14 cellular contexts compared by ENCODE assay signal in the genomic region with DNA sequence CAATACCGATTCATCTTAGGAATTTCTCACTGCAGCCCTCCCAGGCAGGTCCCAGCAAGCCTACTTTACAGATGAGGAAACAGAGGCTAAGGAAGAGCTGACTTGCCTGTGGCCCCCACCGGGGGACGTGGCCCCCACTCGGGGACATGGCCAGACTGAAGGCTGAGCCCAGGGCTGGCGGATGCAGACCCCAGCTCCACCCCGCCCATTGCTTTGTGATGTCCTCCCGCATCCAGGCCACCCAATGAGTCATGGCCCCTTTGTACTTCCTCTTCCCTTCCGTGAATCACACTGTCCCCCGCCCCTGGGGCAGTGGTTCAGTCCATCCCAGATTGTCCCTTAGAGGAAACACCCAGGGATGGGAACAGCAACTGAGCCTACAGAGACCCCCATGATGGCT.
DNase-seq lines count a peak whose midpoint lies in the region; ATAC-seq, FAIRE-seq and TF ChIP-seq lines count a peak whose summit lies in the region.
"Had no signal": no experiment of that assay in that cellular context is flagged by ENCODE, and none has a peak within 500 bp of the region (broad histone marks: within the 10 kb centered on the region; RNA-seq: fewer than 3 reads in every experiment).

No MANE protein-coding gene starts in this region.

- no peak for TF ChIP-seq POLR2A in endothelial cell of umbilical vein (IDR thresholded peaks at IDR 0.05; ENCODE audit: low read depth, low read length)

- peaks cover 11% of the 10 kb centered on the region; the same call in 1 of the 2 replicates for H3F3A ChIP-seq in PC-9 (ENCODE audit: insufficient read depth, low read depth)

- H3K4me2 ChIP-seq in PC-9, result peak overlapping the region; percentile 48
- peak overlapping the region; percentile 47 for H3K4me2 ChIP-seq in endothelial cell of umbilical vein (ENCODE audit: insufficient read depth, low read length)
- no peak overlapping the region for H3K4me2 ChIP-seq in osteoblast (ENCODE audit: insufficient read depth, low read length)

- intact Hi-C loops in PC-9 (cut with micrococcal nuclease; ENCODE audit: unreplicated experiment) (no loop called here), endothelial cell of umbilical vein (cut with micrococcal nuclease) (no loop called here)

- no peaks in the 10 kb centered on the region for H3K9me1 ChIP-seq in endothelial cell of umbilical vein (replicated peaks; ENCODE audit: control insufficient read depth, extremely low read depth, insufficient read depth, low read length)

- no peaks in the 10 kb centered on the region for H3K79me2 ChIP-seq in PC-9 (ENCODE audit: low read depth)
- H3K79me2 ChIP-seq in endothelial cell of umbilical vein (ENCODE audit: control insufficient read depth, insufficient read depth, low read length), result no peaks in the 10 kb centered on the region
- H3K79me2 ChIP-seq in osteoblast (ENCODE audit: insufficient read depth, low read length), result no peaks in the 10 kb centered on the region

- H3K36me3 ChIP-seq in PC-9 (ENCODE audit: low read depth), result no peaks in the 10 kb centered on the region
- no peaks in the 10 kb centered on the region for H3K36me3 ChIP-seq in endothelial cell of umbilical vein (ENCODE audit: control insufficient read depth in 2 of 2, extremely low read depth in 1 of 2, insufficient read depth in 2 of 2, low read length in 2 of 2)
- H3K36me3 ChIP-seq in osteoblast (ENCODE audit: insufficient read depth, low read length), result no peaks in the 10 kb centered on the region
- H3K36me3 ChIP-seq: ascending aorta had no signal

- H3K4me1 ChIP-seq in PC-9 (replicated peaks; ENCODE audit: insufficient read depth), result peaks cover 56% of the 10 kb centered on the region
- peaks cover 9% of the 10 kb centered on the region for H3K4me1 ChIP-seq in endothelial cell of umbilical vein (ENCODE audit: control insufficient read depth, extremely low read depth, insufficient read depth, low read length)
- H3K4me1 ChIP-seq in osteoblast (ENCODE audit: insufficient read depth, low read length), result no peaks in the 10 kb centered on the region

- dilution Hi-C loops in endothelial cell of umbilical vein (cut with MboI; ENCODE audit: extremely low pct_ligation_motif_present, low sequenced_read_pairs), result no loop called here

- DNase-seq in H4 (ENCODE audit: low spot score) (peak; percentile 66), PC-9 (peak; percentile 75 to 77), endothelial cell of umbilical vein (ENCODE audit: low read depth, low spot score) (peak; percentile 37), osteoblast (ENCODE audit: insufficient read length, low spot score, missing footprints) (peak; percentile 89), NCI-H2029 treated with DMSO at 0.1 percent for 48 hours (lab: John Stamatoyannopoulos, UW) (no peak)
- DNase-seq in activated CD4-positive, alpha-beta T cell treated with anti-CD3 and anti-CD28 coated beads, Interleukin-2, amount 50 U/mL, for 48 hours, result no peak
- DNase-seq: activated CD4-positive, alpha-beta T cell treated with anti-CD3 and anti-CD28 coated beads for 4 hours; endodermal cell; head of caudate nucleus; Karpas-422; substantia nigra; T-helper 1 cell had no signal

- H3K4me3 ChIP-seq in PC-9 (no peak overlapping the region; the same call in 1 of the 2 replicates), endothelial cell of umbilical vein (replicated peaks in 1 of 3; ENCODE audit: insufficient read depth in 1 of 3, low read depth in 1 of 3, low read length in 3 of 3) (no peak overlapping the region), osteoblast (ENCODE audit: insufficient read depth, low read length) (no peak overlapping the region)
- H3K4me3 ChIP-seq: ascending aorta had no signal

- POLR2A ChIA-PET in PC-9 (lab: Charles Lee; ENCODE audit: unreplicated experiment), result no interaction called here
- POLR2A ChIA-PET in endothelial cell of umbilical vein (lab: Charles Lee), result no interaction called here

- H4K20me1 ChIP-seq in PC-9 (ENCODE audit: insufficient read depth), result no peaks in the 10 kb centered on the region
- H4K20me1 ChIP-seq in endothelial cell of umbilical vein (replicated peaks; ENCODE audit: control insufficient read depth, extremely low read depth, insufficient read depth, low read length), result no peaks in the 10 kb centered on the region
- no peaks in the 10 kb centered on the region for H4K20me1 ChIP-seq in osteoblast (ENCODE audit: insufficient read depth, low read length)

- H3K9me3 ChIP-seq in PC-9 (ENCODE audit: insufficient read depth, low read depth) (peaks cover 6% of the 10 kb centered on the region; the same call in 1 of the 2 replicates), endothelial cell of umbilical vein (replicated peaks; ENCODE audit: control insufficient read depth, insufficient read depth, low read length) (no peaks in the 10 kb centered on the region), osteoblast (ENCODE audit: low read depth, low read length) (no peaks in the 10 kb centered on the region)
- H3K9me3 ChIP-seq: ascending aorta had no signal

- H3K9me2 ChIP-seq in PC-9 (ENCODE audit: insufficient read depth), result no peaks in the 10 kb centered on the region

- no peak for ATAC-seq in GM19023 (IDR thresholded peaks at IDR 0.05; ENCODE audit: unreplicated experiment)

- no peak overlapping the region for H3K9ac ChIP-seq in endothelial cell of umbilical vein (replicated peaks; ENCODE audit: extremely low read depth, insufficient read depth, low read length)

- no peak for TF ChIP-seq CTCF in PC-9 (conservative IDR thresholded peaks at IDR 0.05)
- no peak for TF ChIP-seq CTCF in endothelial cell of umbilical vein (IDR thresholded peaks at IDR 0.05; ENCODE audit: extremely low read depth in 1 of 2, insufficient read depth in 1 of 2, low read depth in 1 of 2, low read length in 2 of 2)
- TF ChIP-seq CTCF in osteoblast (IDR thresholded peaks at IDR 0.05; ENCODE audit: extremely low read depth, low read depth, low read length), result no peak

- BruUV-seq in PC-9 (replicated peaks; lab: Mats Ljungman, UMichigan) (no TSS peak), endothelial cell of umbilical vein (replicated peaks; lab: Mats Ljungman, UMichigan) (no TSS peak)

- FAIRE-seq in endothelial cell of umbilical vein (lab: Jason Lieb, UNC), result peak; percentile 88

- CTCF ChIA-PET in PC-9 (lab: Charles Lee) (no interaction called here), endothelial cell of umbilical vein (lab: Charles Lee) (no interaction called here)

- no peak overlapping the region for H3K27ac ChIP-seq in PC-9
- peak overlapping the region; percentile 20 for H3K27ac ChIP-seq in endothelial cell of umbilical vein (ENCODE audit: insufficient read depth, low read depth, low read length)
- H3K27ac ChIP-seq in osteoblast (ENCODE audit: low read depth, low read length), result no peak overlapping the region
- H3K27ac ChIP-seq: ascending aorta had no signal

- H3K27me3 ChIP-seq in PC-9 (ENCODE audit: insufficient read depth, low read depth) (no peaks in the 10 kb centered on the region), endothelial cell of umbilical vein (ENCODE audit: control insufficient read depth in 2 of 2, insufficient read depth in 2 of 2, low read length in 2 of 2) (no peaks in the 10 kb centered on the region), osteoblast (ENCODE audit: insufficient read depth, low read length) (peaks cover 9% of the 10 kb centered on the region)
- H3K27me3 ChIP-seq: ascending aorta had no signal

- H2AFZ ChIP-seq in PC-9, result no peak overlapping the region
- peak overlapping the region; percentile 59 for H2AFZ ChIP-seq in endothelial cell of umbilical vein (ENCODE audit: low read depth, low read length)
- H2AFZ ChIP-seq in osteoblast (ENCODE audit: low read length), result no peak overlapping the region

TF ChIP-seq in endothelial cell of umbilical vein, 7 proteins besides CTCF, POLR2A, EP300 and RAD21:
- no peak for TF ChIP-seq MYC (IDR thresholded peaks at IDR 0.05; ENCODE audit: low read depth, low read length)
- no peak for TF ChIP-seq POLR2AphosphoS5 (IDR thresholded peaks at IDR 0.05; ENCODE audit: insufficient read depth, low read depth, low read length)
- TF ChIP-seq JUN (IDR thresholded peaks at IDR 0.05; ENCODE audit: borderline replicate concordance, insufficient read depth, insufficient read length, low read depth), result peak; percentile 72
- no peak for TF ChIP-seq GATA2 (IDR thresholded peaks at IDR 0.05; ENCODE audit: insufficient read depth, insufficient read length, low read depth, low read length)
- peak; percentile 90 for TF ChIP-seq FOS (IDR thresholded peaks at IDR 0.05; ENCODE audit: borderline replicate concordance, insufficient read depth, low read length)
- TF ChIP-seq EZH2 (IDR thresholded peaks at IDR 0.05; ENCODE audit: borderline replicate concordance, low read depth, low read length, severe bottlenecking), result no peak
- TF ChIP-seq, protein P1, sequence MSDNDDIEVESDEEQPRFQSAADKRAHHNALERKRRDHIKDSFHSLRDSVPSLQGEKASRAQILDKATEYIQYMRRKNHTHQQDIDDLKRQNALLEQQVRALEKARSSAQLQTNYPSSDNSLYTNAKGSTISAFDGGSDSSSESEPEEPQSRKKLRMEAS (IDR thresholded peaks at IDR 0.05; ENCODE audit: insufficient read depth, insufficient read length), result no peak

Comparison
In these comparisons a context has a peak if more than half of its experiments do, and no peak if none do; other contexts are left out.
1. DNase-seq: peak in H4 (single experiment), PC-9 (2 of 2), endothelial cell of umbilical vein (single experiment) and osteoblast (single experiment); none in NCI-H2029 treated with DMSO at 0.1 percent for 48 hours (single experiment) and activated CD4-positive, alpha-beta T cell treated with anti-CD3 and anti-CD28 coated beads, Interleukin-2, amount 50 U/mL, for 48 hours (0 of 2).